Comparison of ENCODE assay signal across 16 cellular contexts in genomic region chr1:12609469-12610003, GRCh38. TPM values are rescaled to one million over a fixed set of nuclear protein-coding genes. Genes with fewer than 3 reads are reported as not detected.
DNase-seq lines count a peak whose midpoint lies in the region; ATAC-seq, FAIRE-seq and TF ChIP-seq lines count a peak whose summit lies in the region.
"Had no signal": no experiment of that assay in that cellular context is flagged by ENCODE, and none has a peak within 500 bp of the region (broad histone marks: within the 10 kb centered on the region; RNA-seq: fewer than 3 reads in every experiment).

No MANE protein-coding gene starts in this region.

- H3K4me2 ChIP-seq in K562 (ENCODE audit: insufficient read depth, low read length) = no peak overlapping the region

- no peaks in the 10 kb centered on the region for H3K27me3 Mint-ChIP-seq in activated T-cell treated with anti-CD3 and anti-CD28 coated beads, Interleukin-2, amount 50 U/mL, for 24 hours
- H3K27me3 Mint-ChIP-seq in natural killer cell (ENCODE audit: low read depth in 2 of 2) (no peaks in the 10 kb centered on the region), type B pancreatic cell (no peaks in the 10 kb centered on the region)

- H3K27me3 ChIP-seq in K562 (ENCODE audit: control insufficient read depth in 2 of 2, insufficient read depth in 2 of 2, low read length in 2 of 2) = no peaks in the 10 kb centered on the region
- H3K27me3 ChIP-seq: breast epithelium had no signal

- H3K9me3 Mint-ChIP-seq in activated T-cell treated with anti-CD3 and anti-CD28 coated beads, Interleukin-2, amount 50 U/mL, for 24 hours = peaks cover 9% of the 10 kb centered on the region
- H3K9me3 Mint-ChIP-seq in natural killer cell (no peaks in the 10 kb centered on the region), type B pancreatic cell (no peaks in the 10 kb centered on the region)

- no peak overlapping the region for H3K4me3 Mint-ChIP-seq in activated T-cell treated with anti-CD3 and anti-CD28 coated beads, Interleukin-2, amount 50 U/mL, for 24 hours
- H3K4me3 Mint-ChIP-seq in natural killer cell (no peak overlapping the region), type B pancreatic cell (peak overlapping the region; percentile 60)

- FAIRE-seq in K562 (lab: Jason Lieb, UNC) = no peak
- FAIRE-seq: HTR-8/SVneo, urothelium cell line had no signal

- H3K9me3 ChIP-seq in K562 (replicated peaks; ENCODE audit: control insufficient read depth, insufficient read depth, low read depth, low read length) = no peaks in the 10 kb centered on the region; the same call in 1 of the 2 replicates
- H3K9me3 ChIP-seq in mucosa of descending colon = no peaks in the 10 kb centered on the region
- H3K9me3 ChIP-seq: breast epithelium had no signal

- peaks cover 11% of the 10 kb centered on the region; the same call in 1 of the 2 replicates for H4K20me1 ChIP-seq in K562 (replicated peaks; ENCODE audit: control insufficient read depth, insufficient read depth, low read length)

- H3K4me3 ChIP-seq in K562 (no peak overlapping the region), mucosa of descending colon (no peak overlapping the region)
- H3K4me3 ChIP-seq: breast epithelium had no signal

- TF ChIP-seq CTCF in K562 (IDR thresholded peaks at IDR 0.05 in 2 of 3, conservative IDR thresholded peaks at IDR 0.05 in 1 of 3; ENCODE audit: insufficient read depth in 2 of 3, low read depth in 1 of 3, low read length in 3 of 3) (no peak), natural killer cell (IDR thresholded peaks at IDR 0.05) (no peak), type B pancreatic cell (conservative IDR thresholded peaks at IDR 0.05) (no peak), mucosa of descending colon (IDR thresholded peaks at IDR 0.05) (no peak)

- peaks cover 82% of the 10 kb centered on the region for H3K79me2 ChIP-seq in K562 (ENCODE audit: control insufficient read depth, insufficient read depth, low read length)

- no peak for TF ChIP-seq RAD21 in K562 (CRISPR knock-in tag; conservative IDR thresholded peaks at IDR 0.05 in 1 of 2, IDR thresholded peaks at IDR 0.05 in 1 of 2)

- H3K9me1 ChIP-seq in K562 (ENCODE audit: control insufficient read depth, insufficient read depth, low read length) = no peaks in the 10 kb centered on the region

- H3K36me3 Mint-ChIP-seq in activated T-cell treated with anti-CD3 and anti-CD28 coated beads, Interleukin-2, amount 50 U/mL, for 24 hours (ENCODE audit: low read depth) = peaks cover 76% of the 10 kb centered on the region
- H3K36me3 Mint-ChIP-seq in natural killer cell (peaks cover 9% of the 10 kb centered on the region), type B pancreatic cell (peaks cover 65% of the 10 kb centered on the region)

- ATAC-seq in K562 = peak; percentile 16
- ATAC-seq in natural killer cell = no peak
- ATAC-seq in mucosa of descending colon = no peak

- H3K4me1 ChIP-seq in K562 (replicated peaks in 1 of 2; ENCODE audit: control insufficient read depth in 2 of 2, insufficient read depth in 2 of 2, low read length in 2 of 2) (peaks cover 6 to 12% of the 10 kb centered on the region in 2 experiments), mucosa of descending colon (ENCODE audit: low read depth) (peaks cover 4% of the 10 kb centered on the region)
- H3K4me1 ChIP-seq: breast epithelium had no signal

- H3K27ac Mint-ChIP-seq in activated T-cell treated with anti-CD3 and anti-CD28 coated beads, Interleukin-2, amount 50 U/mL, for 24 hours = peak overlapping the region; percentile 7
- H3K27ac Mint-ChIP-seq in natural killer cell (peak overlapping the region; percentile 79 to 85), type B pancreatic cell (peak overlapping the region; percentile 79)

- no peak overlapping the region for H2AFZ ChIP-seq in K562 (ENCODE audit: low read depth, low read length)

- POLR2A ChIA-PET in K562 (lab: Yijun Ruan, JAX) = interaction anchor here (0.6 to 1.4 kb wide), 9 partner anchors 8 to 682 kb away, joined by 3 to 6 read pairs (median 3); partner anchors contain the start of gene DHRS3

- in situ Hi-C loops in K562 (cut with MboI) = loop anchor here (25.0 kb wide), 1 partner anchor 297 kb away; no protein-coding TSS in a partner anchor

- intact Hi-C loops in K562 (cut with micrococcal nuclease) = no loop called here
- intact Hi-C loops in natural killer cell (cut with micrococcal nuclease) = no loop called here
- intact Hi-C loops in mucosa of descending colon (cut with DNase I, micrococcal nuclease) = loop anchor here in 1 of 2 donors (10.0 kb wide), 1 partner anchor 135 kb away; no protein-coding TSS in a partner anchor

- H3K27ac ChIP-seq in K562 (ENCODE audit: extremely low read depth, low read depth, low read length) = no peak overlapping the region; the same call in 2 of the 3 replicates

- no TSS peak for BruUV-seq in K562 (replicated peaks; lab: Mats Ljungman, UMichigan)

- peak; percentile 67 for TF ChIP-seq POLR2A in K562 (conservative IDR thresholded peaks at IDR 0.05)

- DNase-seq in activated T-cell treated with anti-CD3 and anti-CD28 coated beads, Interleukin-2, amount 50 U/mL, for 24 hours = no peak
- DNase-seq in activated T-cell treated with anti-CD3 and anti-CD28 coated beads, Interleukin-2, amount 50 U/mL, for 48 hours = no peak
- no peak for DNase-seq in K562 (ENCODE audit: extremely low read depth in 1 of 4, low spot score in 3 of 4)
- DNase-seq in natural killer cell = no peak
- no peak for DNase-seq in type B pancreatic cell (ENCODE audit: extremely low spot score, unreplicated experiment)
- no peak for DNase-seq in SIG-M5 (lab: John Stamatoyannopoulos, UW)
- DNase-seq in NCI-H69 (lab: John Stamatoyannopoulos, UW) = no peak
- DNase-seq in mucosa of descending colon = no peak
- DNase-seq: activated CD4-positive, CD25-positive, alpha-beta regulatory T cell treated with anti-CD3 and anti-CD28 coated beads, Interleukin-2, amount 50 U/mL, for 72 hours; activated naive CD4-positive, alpha-beta T cell treated with anti-CD3 and anti-CD28 coated beads, Interleukin-2, amount 50 U/mL, for 16 hours; NCI-H226; T-helper 9 cell had no signal

- CTCF ChIA-PET in K562 (lab: Yijun Ruan, JAX; ENCODE audit: low intra/inter-chr PET ratio) = no interaction called here

- peaks cover 73% of the 10 kb centered on the region for H3K4me1 Mint-ChIP-seq in activated T-cell treated with anti-CD3 and anti-CD28 coated beads, Interleukin-2, amount 50 U/mL, for 24 hours (ENCODE audit: low read depth)
- H3K4me1 Mint-ChIP-seq in natural killer cell = peaks cover 75 to 80% of the 10 kb centered on the region in 2 donors
- peaks cover 33% of the 10 kb centered on the region for H3K4me1 Mint-ChIP-seq in type B pancreatic cell (ENCODE audit: unreplicated experiment)

- H3K36me3 ChIP-seq in K562 (ENCODE audit: control insufficient read depth, insufficient read depth, low read length) (peaks cover 80% of the 10 kb centered on the region), mucosa of descending colon (ENCODE audit: low read depth) (no peaks in the 10 kb centered on the region)
- H3K36me3 ChIP-seq: breast epithelium had no signal

- TF ChIP-seq EP300 in K562 (IDR thresholded peaks at IDR 0.05; ENCODE audit: low read length) = no peak

- peak overlapping the region in 1 of 2 experiments; percentile 31; a peak in 1 of 4 replicates for H3K9ac ChIP-seq in K562 (ENCODE audit: insufficient read depth in 1 of 2, low read depth in 2 of 2, low read length in 2 of 2)

- 71% methylated on average over 4 of the region's 5 CpGs for WGBS in K562 (ENCODE audit: insufficient coverage, low coverage, missing lambda C conversion rate)

RNA-seq across cellular contexts. Expression of gene DHRS3, which starts 8.5 kb away (rescaled TPM):
- 74.0 and 164 TPM in 2 replicates for total RNA-seq in K562 (2011; cell fraction: chromatin; rRNA removed; ENCODE audit: low replicate concordance)
- 181 and 211 TPM in 2 replicates for total RNA-seq in K562 (2011; cell fraction: nucleolus; rRNA removed)
- total RNA-seq in K562 (2011; cell fraction: nucleoplasm; rRNA removed) = 160 and 179 TPM in 2 replicates
- total RNA-seq in K562 (2014; rRNA removed) (62.3 and 67.3 TPM in 2 replicates), K562 (2014; rRNA removed; fragmentation: Illumina TruSeq; extraction: Trizol) (37.6 and 43.5 TPM in 2 replicates), K562 (2015; rRNA removed; fragmentation: Illumina TruSeq; extraction: Trizol) (58.7 and 60.6 TPM in 2 replicates), K562 (2021) (109 and 116 TPM in 2 replicates), natural killer cell (100 to 1,000 TPM; 106 to 175 (median 153) TPM), type B pancreatic cell (ENCODE audit: low replicate concordance) (143 and 276 TPM in 2 replicates), mucosa of descending colon (100 to 1,000 TPM in 1 of 3 donors, 10 to 100 TPM in 2; 85.9 to 141 (median 90.1) TPM)
- polyA plus RNA-seq in K562 (2011; rRNA removed) (58.7 and 66.5 TPM in 2 replicates), K562 (2014; fragmentation: Illumina TruSeq; extraction: Trizol) (39.4 and 46.3 TPM in 2 replicates), K562 (2014; fragmentation: Nextera tagmentation; extraction: Ambion mirVana) (10 to 100 TPM; 21.0 to 80.0 TPM), K562 (2014; rRNA removed) (57.0 and 59.6 TPM in 2 replicates)
- polyA plus RNA-seq in K562 (2011; cell fraction: cytosol; rRNA removed) = 72.1 and 104 TPM in 2 replicates
- polyA plus RNA-seq in K562 (2011; cell fraction: nucleus; rRNA removed) = 71.2 and 105 TPM in 2 replicates
- polyA plus RNA-seq in K562 (2012) = 35.6 and 41.5 TPM in 2 replicates
- polyA minus RNA-seq in K562 (2011; rRNA and poly(A)+ RNA removed) = 101 and 181 TPM in 2 replicates
- polyA minus RNA-seq in K562 (2011; cell fraction: cytosol; rRNA and poly(A)+ RNA removed) = 117 and 156 TPM in 2 replicates
- polyA minus RNA-seq in K562 (2011; cell fraction: nucleus; rRNA and poly(A)+ RNA removed) = 40.9 and 42.4 TPM in 2 replicates

RNA-seq across cellular contexts. Expression of gene AADACL4, which starts 34.3 kb away (rescaled TPM):
- total RNA-seq in K562 (2011; cell fraction: chromatin; rRNA removed; ENCODE audit: low replicate concordance) = not detected in 2 replicates
- total RNA-seq in K562 (2011; cell fraction: nucleolus; rRNA removed) = not detected in 2 replicates
- total RNA-seq in K562 (2011; cell fraction: nucleoplasm; rRNA removed) = not detected in 2 replicates
- not detected in 2 replicates for total RNA-seq in K562 (2014; rRNA removed)
- total RNA-seq in K562 (2014; rRNA removed; fragmentation: Illumina TruSeq; extraction: Trizol) = not detected in 2 replicates
- not detected in 2 replicates for total RNA-seq in K562 (2015; rRNA removed; fragmentation: Illumina TruSeq; extraction: Trizol)
- total RNA-seq in K562 (2021) = not detected in 2 replicates
- not detected in 2 replicates for polyA plus RNA-seq in K562 (2011; rRNA removed)
- polyA plus RNA-seq in K562 (2011; cell fraction: cytosol; rRNA removed) = not detected in 2 replicates
- polyA plus RNA-seq in K562 (2011; cell fraction: nucleus; rRNA removed) = not detected in 2 replicates
- polyA plus RNA-seq in K562 (2012) = not detected in 2 replicates
- polyA plus RNA-seq in K562 (2014; fragmentation: Illumina TruSeq; extraction: Trizol) = not detected in 2 replicates
- polyA plus RNA-seq in K562 (2014; fragmentation: Nextera tagmentation; extraction: Ambion mirVana) = not detected
- polyA plus RNA-seq in K562 (2014; rRNA removed) = not detected in 2 replicates
- polyA minus RNA-seq in K562 (2011; rRNA and poly(A)+ RNA removed) = not detected in 2 replicates
- not detected in 2 replicates for polyA minus RNA-seq in K562 (2011; cell fraction: cytosol; rRNA and poly(A)+ RNA removed)
- polyA minus RNA-seq in K562 (2011; cell fraction: nucleus; rRNA and poly(A)+ RNA removed) = not detected in 2 replicates
- not detected for total RNA-seq in natural killer cell
- not detected in 2 replicates for total RNA-seq in type B pancreatic cell (ENCODE audit: low replicate concordance)
- not detected for total RNA-seq in mucosa of descending colon
- total RNA-seq: breast epithelium, M059J had no signal

Comparison
In these comparisons a context has a peak if more than half of its experiments do, and no peak if none do; other contexts are left out.
1. H3K27ac Mint-ChIP-seq: peak in every context shown above with its lines; median percentile 82 in natural killer cell; 79 in type B pancreatic cell; 7 in activated T-cell treated with anti-CD3 and anti-CD28 coated beads, Interleukin-2, amount 50 U/mL, for 24 hours.